8 cellular contexts compared by ENCODE assay signal in the genomic region with DNA sequence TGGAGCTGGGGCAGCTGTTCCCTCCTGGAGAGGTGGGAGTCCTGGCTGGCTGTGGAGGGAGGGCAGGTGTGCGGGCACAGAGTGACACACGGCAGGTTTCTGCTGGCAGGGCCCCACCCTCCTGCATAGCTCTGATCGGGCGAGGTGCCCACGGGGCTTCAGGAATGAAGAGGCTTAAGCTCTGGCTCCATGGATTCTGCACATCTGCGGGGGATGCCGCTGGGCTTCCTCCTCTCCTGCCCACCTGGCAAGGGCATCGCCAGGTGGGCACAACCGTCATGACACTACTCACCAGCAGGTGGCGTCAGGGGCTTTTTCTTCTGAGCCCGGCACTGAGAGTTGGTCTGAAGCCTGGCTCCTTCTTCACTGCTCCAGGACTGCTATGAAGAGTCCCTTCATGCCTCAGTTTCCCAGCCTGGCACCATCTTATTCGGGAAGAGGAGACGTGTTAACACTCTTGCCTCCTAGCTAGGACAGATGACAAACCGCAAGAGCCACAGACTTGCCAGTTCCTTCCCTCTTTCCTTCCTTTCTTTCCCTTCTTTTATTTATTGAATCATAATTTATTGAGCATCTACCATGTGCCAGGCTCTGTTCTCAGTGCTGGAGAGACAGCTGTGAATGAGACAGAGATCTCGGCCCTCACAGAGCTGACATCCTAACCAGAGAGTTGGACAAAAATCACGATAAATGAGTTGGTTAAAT. TPM values are rescaled to one million over a fixed set of nuclear protein-coding genes. Genes with fewer than 3 reads are reported as not detected.
DNase-seq lines count a peak whose midpoint lies in the region; ATAC-seq, FAIRE-seq and TF ChIP-seq lines count a peak whose summit lies in the region.

No MANE protein-coding gene starts in this region.

- H2BK5ac ChIP-seq in trophoblast cell (ENCODE audit: low read depth, low read length, poor library complexity): no peak overlapping the region

- H3K27me3 ChIP-seq in HL-60 (ENCODE audit: insufficient read depth, poor library complexity, severe bottlenecking) (no peaks in the 10 kb centered on the region), trophoblast cell (ENCODE audit: insufficient read depth, low read length) (no peaks in the 10 kb centered on the region)

- H3K4me1 ChIP-seq in trophoblast cell (ENCODE audit: control insufficient read depth in 1 of 2, insufficient read depth in 2 of 2, low read length in 2 of 2): peaks cover 5 to 7% of the 10 kb centered on the region in 2 experiments

- no peak overlapping the region for H3K18ac ChIP-seq in trophoblast cell (ENCODE audit: low read length)

- H3K79me1 ChIP-seq in trophoblast cell (ENCODE audit: low read length): peaks cover 12% of the 10 kb centered on the region

- H3K4ac ChIP-seq in trophoblast cell (ENCODE audit: low read depth, low read length): no peak overlapping the region

- H3K9ac ChIP-seq in trophoblast cell (ENCODE audit: low read length): no peak overlapping the region

- no peak overlapping the region for H3K4me3 Mint-ChIP-seq in activated T-helper 1 cell treated with anti-CD3 and anti-CD28 coated beads, Interleukin-12 subunit alpha, Interleukin-12 subunit beta, Interleukin-2, Interleukin-4 antibody, amounts not matched to agents 30 ng/mL and 10 ng/mL and 1 ng/mL, durations not matched to agents 14 hours and 24 hours and 36 hours

- H3K4me1 Mint-ChIP-seq in activated T-helper 1 cell treated with anti-CD3 and anti-CD28 coated beads, Interleukin-12 subunit alpha, Interleukin-12 subunit beta, Interleukin-2, Interleukin-4 antibody, amounts not matched to agents 30 ng/mL and 10 ng/mL and 1 ng/mL, durations not matched to agents 14 hours and 24 hours and 36 hours (ENCODE audit: low read depth): peaks cover 7% of the 10 kb centered on the region

- no peak overlapping the region for H3K27ac Mint-ChIP-seq in activated T-helper 1 cell treated with anti-CD3 and anti-CD28 coated beads, Interleukin-12 subunit alpha, Interleukin-12 subunit beta, Interleukin-2, Interleukin-4 antibody, amounts not matched to agents 30 ng/mL and 10 ng/mL and 1 ng/mL, durations not matched to agents 14 hours and 24 hours and 36 hours

- H4K8ac ChIP-seq in trophoblast cell (ENCODE audit: low read depth, low read length): no peak overlapping the region

- no peak overlapping the region for H3K27ac ChIP-seq in HL-60 (replicated peaks)
- no peak overlapping the region for H3K27ac ChIP-seq in trophoblast cell (ENCODE audit: low read depth, low read length)

- no peak overlapping the region for H2AK5ac ChIP-seq in trophoblast cell (ENCODE audit: low read length)

- FAIRE-seq in urothelium cell line (lab: Jason Lieb, UNC): no peak

- ATAC-seq in HG03095 (IDR thresholded peaks at IDR 0.05; ENCODE audit: unreplicated experiment): no peak

- H3K9me3 Mint-ChIP-seq in activated T-helper 1 cell treated with anti-CD3 and anti-CD28 coated beads, Interleukin-12 subunit alpha, Interleukin-12 subunit beta, Interleukin-2, Interleukin-4 antibody, amounts not matched to agents 30 ng/mL and 10 ng/mL and 1 ng/mL, durations not matched to agents 14 hours and 24 hours and 36 hours: no peaks in the 10 kb centered on the region

- peaks cover 18% of the 10 kb centered on the region for H3K27me3 Mint-ChIP-seq in activated T-helper 1 cell treated with anti-CD3 and anti-CD28 coated beads, Interleukin-12 subunit alpha, Interleukin-12 subunit beta, Interleukin-2, Interleukin-4 antibody, amounts not matched to agents 30 ng/mL and 10 ng/mL and 1 ng/mL, durations not matched to agents 14 hours and 24 hours and 36 hours (ENCODE audit: insufficient read depth)

- H3K36me3 Mint-ChIP-seq in activated T-helper 1 cell treated with anti-CD3 and anti-CD28 coated beads, Interleukin-12 subunit alpha, Interleukin-12 subunit beta, Interleukin-2, Interleukin-4 antibody, amounts not matched to agents 30 ng/mL and 10 ng/mL and 1 ng/mL, durations not matched to agents 14 hours and 24 hours and 36 hours (ENCODE audit: low read depth): no peaks in the 10 kb centered on the region

- H2BK12ac ChIP-seq in trophoblast cell (ENCODE audit: low read length): no peak overlapping the region

- no peaks in the 10 kb centered on the region for H3K79me2 ChIP-seq in trophoblast cell (ENCODE audit: control insufficient read depth, insufficient read depth, low read length, poor library complexity)

- WGBS in trophoblast cell (ENCODE audit: extremely low coverage, insufficient coverage, insufficient read length): 100% methylated on average over 1 of the region's 16 CpGs

- TF ChIP-seq CTCF in HL-60 (IDR thresholded peaks at IDR 0.05; ENCODE audit: insufficient read depth, low read length): peak; percentile 70
- TF ChIP-seq CTCF in fibroblast of villous mesenchyme (IDR thresholded peaks at IDR 0.05; ENCODE audit: insufficient read depth, low read depth, low read length): peak; percentile 79

- H2AFZ ChIP-seq in trophoblast cell (ENCODE audit: insufficient read depth, low read length, poor library complexity): no peak overlapping the region

- intact Hi-C loops in activated T-helper 1 cell treated with anti-CD3 and anti-CD28 coated beads, Interleukin-12 subunit alpha, Interleukin-12 subunit beta, Interleukin-2, Interleukin-4 antibody, amounts not matched to agents 30 ng/mL and 10 ng/mL and 1 ng/mL, durations not matched to agents 14 hours and 24 hours and 36 hours (cut with micrococcal nuclease): no loop called here

- no peak overlapping the region for H3K4me2 ChIP-seq in trophoblast cell (ENCODE audit: low read length)

- no peaks in the 10 kb centered on the region for H3K9me3 ChIP-seq in trophoblast cell (ENCODE audit: insufficient read depth, low read depth, low read length)

- no peaks in the 10 kb centered on the region for H3K36me3 ChIP-seq in trophoblast cell (ENCODE audit: control insufficient read depth in 1 of 2, insufficient read depth in 2 of 2, low read length in 2 of 2)

- DNase-seq in C1 segment of cervical spinal cord (lab: John Stamatoyannopoulos, UW) (peak in 8 of 14 donors; percentile 20 to 60 (median 32)), HL-60 (ENCODE audit: low read depth in 1 of 2, low spot score in 1 of 2) (peak in 1 of 2 experiments; percentile 45), RPMI7951 (ENCODE audit: low read depth) (peak; percentile 32), fibroblast of villous mesenchyme (ENCODE audit: low read depth) (no peak), trophoblast cell (peak in 1 of 2 donors; percentile 69), urothelium cell line (ENCODE audit: low spot score) (peak; percentile 77)
- peak; percentile 52 for DNase-seq in activated T-helper 1 cell treated with anti-CD3 and anti-CD28 coated beads, Interleukin-12 subunit alpha, Interleukin-12 subunit beta, Interleukin-2, Interleukin-4 antibody, amounts not matched to agents 30 ng/mL and 10 ng/mL and 1 ng/mL, durations not matched to agents 14 hours and 24 hours and 36 hours (ENCODE audit: low spot score)

- H4K91ac ChIP-seq in trophoblast cell (ENCODE audit: low read depth, low read length): peak overlapping the region; percentile 53

- no peak overlapping the region for H2BK120ac ChIP-seq in trophoblast cell (ENCODE audit: insufficient read depth, low read length, poor library complexity)

- H3K23ac ChIP-seq in trophoblast cell (ENCODE audit: low read length): no peak overlapping the region

- H4K12ac ChIP-seq in trophoblast cell (ENCODE audit: low read depth, low read length): no peak overlapping the region

- no peak overlapping the region for H3K4me3 ChIP-seq in HL-60 (replicated peaks; ENCODE audit: insufficient read depth, low read length)
- H3K4me3 ChIP-seq in fibroblast of villous mesenchyme (ENCODE audit: low read depth, low read length): no peak overlapping the region
- H3K4me3 ChIP-seq in trophoblast cell (ENCODE audit: low read depth, low read length): no peak overlapping the region

- H3K14ac ChIP-seq in trophoblast cell (ENCODE audit: low read length): no peak overlapping the region

RNA-seq across cellular contexts. Expression of gene PAK4, which starts 15.2 kb away (rescaled TPM):
- 7.1 and 10.5 TPM in 2 replicates for total RNA-seq in RPMI7951 (2014; rRNA removed; shearing (Covaris generic))
- 18.5 and 19.9 TPM in 2 replicates for total RNA-seq in activated T-helper 1 cell treated with anti-CD3 and anti-CD28 coated beads, Interleukin-12 subunit alpha, Interleukin-12 subunit beta, Interleukin-2, Interleukin-4 antibody, amounts not matched to agents 30 ng/mL and 10 ng/mL and 1 ng/mL, durations not matched to agents 14 hours and 24 hours and 36 hours
- total RNA-seq in fibroblast of villous mesenchyme: 6.8 and 9.5 TPM in 2 replicates
- polyA plus RNA-seq in trophoblast cell (2013): 117 and 130 TPM in 2 replicates

RNA-seq across cellular contexts. Expression of gene ACP7, which starts 26.2 kb away (rescaled TPM):
- total RNA-seq in RPMI7951 (2014; rRNA removed; shearing (Covaris generic)): 0.10 TPM in 1 of 2 replicates, not detected in the other
- 0.10 TPM in 1 of 2 replicates, not detected in the other for total RNA-seq in activated T-helper 1 cell treated with anti-CD3 and anti-CD28 coated beads, Interleukin-12 subunit alpha, Interleukin-12 subunit beta, Interleukin-2, Interleukin-4 antibody, amounts not matched to agents 30 ng/mL and 10 ng/mL and 1 ng/mL, durations not matched to agents 14 hours and 24 hours and 36 hours
- not detected in 2 replicates for total RNA-seq in fibroblast of villous mesenchyme
- not detected in 2 replicates for polyA plus RNA-seq in trophoblast cell (2013)
